ENCODE assay signal across 24 cellular contexts in genomic region chr17:4643676-4644075, GRCh38. TPM values are rescaled to one million over a fixed set of nuclear protein-coding genes. Genes with fewer than 3 reads are reported as not detected.
"Had no signal": no experiment of that assay in that cellular context is flagged by ENCODE, and none has a peak within 500 bp of the region (broad histone marks: within the 10 kb centered on the region; RNA-seq: fewer than 3 reads in every experiment).

No MANE protein-coding gene starts in this region.

- DNase-seq: activated CD4-positive, alpha-beta memory T cell treated with anti-CD3 and anti-CD28 coated beads, Interleukin-2, amount 10 ng/mL, durations not matched to agents 7 days and 5 days; activated CD4-positive, alpha-beta T cell treated with anti-CD3 and anti-CD28 coated beads, Interleukin-2, amount 10 ng/mL, durations not matched to agents 24 days and 14 days; activated effector memory CD4-positive, alpha-beta T cell treated with Interleukin-2 at 50 U/mL for 16 hours; activated naive CD4-positive, alpha-beta T cell treated with anti-CD3 and anti-CD28 coated beads, Interleukin-2, amount 10 ng/mL, durations not matched to agents 7 days and 5 days; activated T-cell treated with anti-CD3 and anti-CD28 coated beads, Interleukin-2, amount 50 U/mL, for 72 hours; amygdala; effector CD4-positive, alpha-beta T cell; erythroblast; foreskin fibroblast; left ventricle myocardium superior; mammary epithelial cell; ovary; right cardiac atrium; stimulated activated CD4-positive, alpha-beta T cell treated with anti-CD3 and anti-CD28 coated beads, Interleukin-12 subunit alpha, Interleukin-12 subunit beta, amount 100 ng/mL, for 4 hours; stimulated activated CD4-positive, alpha-beta T cell treated with anti-CD3 and anti-CD28 coated beads, Interleukin-4, amount 100 ng/mL, for 4 hours; substantia nigra; tibial artery had no signal

- H3K9me3 ChIP-seq: ovary, tibial artery had no signal

- H3K4me3 ChIP-seq: ovary, tibial artery had no signal

- H3K36me3 ChIP-seq: ovary, tibial artery had no signal

- H3K27me3 ChIP-seq: ovary had no signal

- H3K27ac ChIP-seq: ovary, tibial artery had no signal

- FAIRE-seq: endometrium, urothelium cell line had no signal

- ATAC-seq: activated T-cell treated with anti-CD3 and anti-CD28 coated beads, Interleukin-2, amount 50 U/mL, for 72 hours; left ventricle myocardium superior; natural killer cell treated with Interleukin-12 subunit alpha and Interleukin-12 subunit beta and Interleukin-15 and Interleukin-18, amount 100 ng/mL, for 72 hours; right cardiac atrium had no signal

RNA-seq across cellular contexts. Expression of gene ALOX15, which starts 2.2 kb away (rescaled TPM):
- total RNA-seq: activated CD4-positive, alpha-beta memory T cell treated with anti-CD3 and anti-CD28 coated beads, Interleukin-2, amount 10 ng/mL, durations not matched to agents 7 days and 5 days; activated CD4-positive, alpha-beta T cell treated with anti-CD3 and anti-CD28 coated beads, Interleukin-2, amount 10 ng/mL, durations not matched to agents 24 days and 14 days; fibroblast of lung; kidney epithelial cell; mammary epithelial cell; natural killer cell treated with Interleukin-12 subunit alpha and Interleukin-12 subunit beta and Interleukin-15 and Interleukin-18, amount 100 ng/mL, for 72 hours; pulmonary artery endothelial cell; T-helper 2 cell treated with Interferon-gamma antibody and Interleukin-4, amounts not matched to agents 100 ng/mL and 5 ng/mL, for 36 hours had no signal

RNA-seq across cellular contexts. Expression of gene SMTNL2, which starts 59.3 kb away (rescaled TPM):
- total RNA-seq: activated CD4-positive, alpha-beta memory T cell treated with anti-CD3 and anti-CD28 coated beads, Interleukin-2, amount 10 ng/mL, durations not matched to agents 7 days and 5 days; activated CD4-positive, alpha-beta T cell treated with anti-CD3 and anti-CD28 coated beads, Interleukin-2, amount 10 ng/mL, durations not matched to agents 24 days and 14 days; activated T-cell treated with anti-CD3 and anti-CD28 coated beads, Interleukin-2, amount 50 U/mL, for 72 hours; mammary epithelial cell; natural killer cell treated with Interleukin-12 subunit alpha and Interleukin-12 subunit beta and Interleukin-15 and Interleukin-18, amount 100 ng/mL, for 72 hours; pulmonary artery endothelial cell; T-helper 2 cell treated with Interferon-gamma antibody and Interleukin-4, amounts not matched to agents 100 ng/mL and 5 ng/mL, for 36 hours had no signal
